ENCODE assay signal across 14 cellular contexts in the genomic region with DNA sequence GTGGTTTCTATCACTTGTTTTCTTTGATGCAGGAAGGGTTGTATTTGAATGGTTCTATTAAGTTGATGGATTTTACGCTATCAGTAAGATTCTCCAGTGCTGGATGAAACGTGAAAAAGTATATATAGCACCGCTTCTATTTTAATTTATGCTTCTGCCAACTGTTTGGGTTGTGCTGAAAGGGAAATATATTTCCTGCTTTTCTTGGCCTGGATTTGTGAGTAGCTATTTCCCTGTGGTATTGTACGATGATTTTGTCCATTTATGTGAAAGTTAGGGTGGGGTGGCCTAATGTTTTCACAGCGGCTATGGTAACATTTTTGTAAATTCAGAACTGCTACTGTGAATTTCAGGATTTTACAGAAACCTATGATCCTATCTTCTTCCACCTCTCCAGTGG. TPM values are rescaled to one million over a fixed set of nuclear protein-coding genes. Genes with fewer than 3 reads are reported as not detected.
DNase-seq lines count a peak whose midpoint lies in the region; ATAC-seq and TF ChIP-seq lines count a peak whose summit lies in the region.
"Had no signal": no experiment of that assay in that cellular context is flagged by ENCODE, and none has a peak within 500 bp of the region (broad histone marks: within the 10 kb centered on the region; RNA-seq: fewer than 3 reads in every experiment).

No MANE protein-coding gene starts in this region.

- no peak for TF ChIP-seq EP300 in esophagus muscularis mucosa (IDR thresholded peaks at IDR 0.05)

- H3K36me3 Mint-ChIP-seq in CD14-positive monocyte (peaks cover 31% of the 10 kb centered on the region in 2 donors), T-helper 17 cell (ENCODE audit: low read depth) (peaks cover 6% of the 10 kb centered on the region)

- H3K79me2 ChIP-seq in osteoblast (ENCODE audit: insufficient read depth, low read length), result no peaks in the 10 kb centered on the region
- H3K79me2 ChIP-seq: hepatocyte had no signal

- peak overlapping the region; percentile 19 to 38 (median 30) for H3K4me3 ChIP-seq in esophagus muscularis mucosa
- peak overlapping the region; percentile 11 for H3K4me3 ChIP-seq in osteoblast (ENCODE audit: insufficient read depth, low read length)
- H3K4me3 ChIP-seq: HAP-1, hepatocyte, PC-9 had no signal

- H3K4me1 ChIP-seq in esophagus muscularis mucosa (peaks cover 5 to 27% (median 5%) of the 10 kb centered on the region in 4 donors), osteoblast (ENCODE audit: insufficient read depth, low read length) (peaks cover 28% of the 10 kb centered on the region)
- H3K4me1 ChIP-seq: HAP-1 had no signal

- POLR2A ChIA-PET in RWPE1 (lab: Yijun Ruan, JAX; ENCODE audit: low non-redundant PET), result no interaction called here

- H3K27ac Mint-ChIP-seq in CD14-positive monocyte (peak overlapping the region in 6 of 7 donors; percentile 97 to 98 (median 98)), T-helper 17 cell (no peak overlapping the region)

- no peak for TF ChIP-seq POLR2A in esophagus muscularis mucosa (IDR thresholded peaks at IDR 0.05; ENCODE audit: low read depth)

- H3K4me1 Mint-ChIP-seq in CD14-positive monocyte (peaks cover 46% of the 10 kb centered on the region), T-helper 17 cell (peaks cover 36% of the 10 kb centered on the region)

- no peaks in the 10 kb centered on the region for H3K27me3 ChIP-seq in esophagus muscularis mucosa
- no peaks in the 10 kb centered on the region for H3K27me3 ChIP-seq in osteoblast (ENCODE audit: insufficient read depth, low read length)
- H3K27me3 ChIP-seq: hepatocyte had no signal

- intact Hi-C loops in CD14-positive monocyte (cut with micrococcal nuclease), result loop anchor here (5.0 kb wide), 1 partner anchor 33 kb away; no protein-coding TSS in a partner anchor
- intact Hi-C loops in esophagus muscularis mucosa (cut with DNase I), result no loop called here

- no peak for DNase-seq in CD14-positive monocyte (ENCODE audit: low spot score)
- no peak for DNase-seq in T-helper 17 cell
- peak; percentile 42 for DNase-seq in esophagus muscularis mucosa (ENCODE audit: extremely low spot score)
- DNase-seq in osteoblast (ENCODE audit: insufficient read length, low spot score, missing footprints), result no peak
- no peak for DNase-seq in NCI-H748 treated with DMSO at 0.1 percent for 48 hours (lab: John Stamatoyannopoulos, UW)
- DNase-seq in HT-29 (ENCODE audit: low spot score), result no peak
- DNase-seq in NCI-H526 treated with DMSO at 0.1 percent for 48 hours (lab: John Stamatoyannopoulos, UW), result no peak
- no peak for DNase-seq in RWPE1 (ENCODE audit: low spot score)
- DNase-seq: NCI-H2227 treated with DMSO at 0.1 percent for 48 hours; PC-9; stimulated activated naive CD4-positive, alpha-beta T cell treated with Interleukin-2 at 50 U/mL for 16 hours had no signal

- H3K27me3 Mint-ChIP-seq in CD14-positive monocyte (ENCODE audit: low read depth in 3 of 3) (no peaks in the 10 kb centered on the region), T-helper 17 cell (no peaks in the 10 kb centered on the region)

- H3K36me3 ChIP-seq in esophagus muscularis mucosa (peaks cover 0 to 45% (median 35%) of the 10 kb centered on the region in 4 donors), osteoblast (ENCODE audit: insufficient read depth, low read length) (peaks cover 13% of the 10 kb centered on the region)
- H3K36me3 ChIP-seq: HAP-1 had no signal

- CTCF ChIA-PET in RWPE1 (lab: Yijun Ruan, JAX), result no interaction called here

- TF ChIP-seq CTCF in CD14-positive monocyte (IDR thresholded peaks at IDR 0.05) (no peak), esophagus muscularis mucosa (IDR thresholded peaks at IDR 0.05) (no peak), osteoblast (IDR thresholded peaks at IDR 0.05; ENCODE audit: extremely low read depth, low read depth, low read length) (no peak), RWPE1 (conservative IDR thresholded peaks at IDR 0.05; ENCODE audit: low read depth) (no peak)

- H2AFZ ChIP-seq in osteoblast (ENCODE audit: low read length), result no peak overlapping the region
- H2AFZ ChIP-seq: hepatocyte, PC-9 had no signal

- H3K4me3 Mint-ChIP-seq in CD14-positive monocyte (peak overlapping the region; percentile 85 to 97), T-helper 17 cell (peak overlapping the region; percentile 88)

- H3K9me3 ChIP-seq in T-helper 17 cell (ENCODE audit: control insufficient read depth, low read length, poor library complexity, severe bottlenecking), result no peaks in the 10 kb centered on the region
- H3K9me3 ChIP-seq in esophagus muscularis mucosa, result no peaks in the 10 kb centered on the region
- H3K9me3 ChIP-seq in osteoblast (ENCODE audit: low read depth, low read length), result no peaks in the 10 kb centered on the region
- H3K9me3 ChIP-seq: HAP-1 had no signal

- 54% methylated on average over 5 of the region's 5 CpGs for WGBS in esophagus muscularis mucosa

- H3K4me2 ChIP-seq in osteoblast (ENCODE audit: insufficient read depth, low read length), result peak overlapping the region; percentile 61
- H3K4me2 ChIP-seq: hepatocyte, KMS-11, PC-9 had no signal

- no peak for ATAC-seq in T-helper 17 cell

- no peaks in the 10 kb centered on the region for H4K20me1 ChIP-seq in osteoblast (ENCODE audit: insufficient read depth, low read length)

- no peaks in the 10 kb centered on the region for H3K9me3 Mint-ChIP-seq in CD14-positive monocyte

- H3K27ac ChIP-seq in esophagus muscularis mucosa (replicated peaks in 1 of 4), result peak overlapping the region; percentile 29 to 58 (median 45)
- peak overlapping the region; percentile 59 for H3K27ac ChIP-seq in osteoblast (ENCODE audit: low read depth, low read length)
- no peak overlapping the region for H3K27ac ChIP-seq in RWPE1
- H3K27ac ChIP-seq: hepatocyte, KMS-11, PC-9 had no signal

RNA-seq across cellular contexts. Expression of a gene that starts 0.3 kb away (rescaled TPM):
- polyA plus RNA-seq in CD14-positive monocyte, result 100 to 1,000 TPM; 630 to 744 TPM
- total RNA-seq in T-helper 17 cell (10 to 100 TPM; 31.3 to 50.8 TPM), esophagus muscularis mucosa (10 to 100 TPM in 3 of 4 donors, 1 to 10 TPM in 1; 7.5 to 23.0 (median 12.2) TPM), osteoblast (0.29 and 0.36 TPM in 2 replicates)
- not detected in 2 replicates for total RNA-seq in HT-29 (2014; rRNA removed; shearing (Covaris generic))

RNA-seq across cellular contexts. Expression of a gene that starts 24.8 kb away (rescaled TPM):
- polyA plus RNA-seq in CD14-positive monocyte, result 100 to 1,000 TPM; 557 to 597 TPM
- 100 to 1,000 TPM in 1 of 2 donors, 10 to 100 TPM in 1; 86.1 to 101 TPM for total RNA-seq in T-helper 17 cell
- total RNA-seq in esophagus muscularis mucosa, result 100 to 1,000 TPM; 177 to 203 (median 192) TPM
- 203 and 272 TPM in 2 replicates for total RNA-seq in osteoblast
- total RNA-seq in HT-29 (2014; rRNA removed; shearing (Covaris generic)), result 282 and 311 TPM in 2 replicates

RNA-seq across cellular contexts. Expression of a gene that starts 25.1 kb away (rescaled TPM):
- 10 to 100 TPM; 26.4 to 28.1 TPM for polyA plus RNA-seq in CD14-positive monocyte
- total RNA-seq in T-helper 17 cell, result 10 to 100 TPM; 17.6 to 19.5 TPM
- total RNA-seq in esophagus muscularis mucosa, result 10 to 100 TPM; 20.8 to 27.6 (median 25.7) TPM
- 29.7 and 33.3 TPM in 2 replicates for total RNA-seq in osteoblast
- 63.9 and 70.0 TPM in 2 replicates for total RNA-seq in HT-29 (2014; rRNA removed; shearing (Covaris generic))

RNA-seq across cellular contexts. Expression of a gene that starts 29.3 kb away (rescaled TPM):
- polyA plus RNA-seq in CD14-positive monocyte, result 1 to 10 TPM; 1.1 to 2.7 TPM
- total RNA-seq in T-helper 17 cell, result not detected
- 10 to 100 TPM in 1 of 4 donors, 1 to 10 TPM in 3; 4.9 to 13.3 (median 5.1) TPM for total RNA-seq in esophagus muscularis mucosa
- total RNA-seq in osteoblast, result not detected in 2 replicates
- not detected in 2 replicates for total RNA-seq in HT-29 (2014; rRNA removed; shearing (Covaris generic))
- total RNA-seq: PC-9 had no signal

RNA-seq across cellular contexts. Expression of a gene that starts 29.3 kb away (rescaled TPM):
- polyA plus RNA-seq in CD14-positive monocyte, result 1 to 10 TPM; 2.1 to 3.1 TPM
- total RNA-seq in T-helper 17 cell (not detected), esophagus muscularis mucosa (1 to 10 TPM; 1.7 to 2.6 (median 2.3) TPM), osteoblast (0.29 TPM in 1 of 2 replicates, not detected in the other)
- total RNA-seq in HT-29 (2014; rRNA removed; shearing (Covaris generic)), result not detected in 2 replicates
- total RNA-seq: PC-9 had no signal
